28 cellular contexts compared by ENCODE assay signal in the genomic region with DNA sequence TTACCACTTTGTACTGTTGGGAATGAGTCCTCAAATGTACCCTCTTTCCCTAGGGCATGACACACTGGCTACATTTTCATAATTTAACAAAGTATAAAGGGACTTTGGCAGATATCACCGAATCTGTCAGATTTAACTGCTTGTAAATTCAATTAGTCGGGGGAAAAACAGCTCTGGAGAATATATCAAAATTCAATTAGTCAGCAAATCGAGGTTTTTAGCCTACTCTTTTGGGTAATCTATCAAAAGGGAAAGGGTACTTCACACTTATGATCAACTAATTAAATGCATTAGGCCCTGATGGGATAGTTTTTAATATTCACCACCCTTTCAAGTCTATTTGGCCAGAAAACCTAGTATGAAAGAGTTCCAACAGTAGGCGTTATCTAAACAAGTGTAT.
"Had no signal": no experiment of that assay in that cellular context is flagged by ENCODE, and none has a peak within 500 bp of the region (broad histone marks: within the 10 kb centered on the region; RNA-seq: fewer than 3 reads in every experiment).

No MANE protein-coding gene starts in this region.

- ATAC-seq: effector memory CD8-positive, alpha-beta T cell; esophagus mucosa; gastrocnemius medialis; gastroesophageal sphincter; heart left ventricle; heart right ventricle had no signal

- H3K4me3 ChIP-seq: colonic mucosa, coronary artery, dorsolateral prefrontal cortex, esophagus muscularis mucosa, esophagus squamous epithelium, gastrocnemius medialis, gastroesophageal sphincter, heart left ventricle, heart right ventricle, hepatocyte had no signal

- DNase-seq: colonic mucosa; cortex of kidney; dermis blood vessel endothelial cell; dorsolateral prefrontal cortex; effector CD4-positive, alpha-beta T cell; effector CD8-positive, alpha-beta T cell; effector memory CD4-positive, alpha-beta T cell; effector memory CD8-positive, alpha-beta T cell; endodermal cell; erythroblast; esophagus squamous epithelium; foreskin fibroblast; foreskin keratinocyte; foreskin melanocyte; gastrocnemius medialis; glutamatergic neuron; head of caudate nucleus; heart left ventricle; heart right ventricle had no signal

- H3K79me2 ChIP-seq: hepatocyte had no signal

- H3K27me3 ChIP-seq: colonic mucosa, esophagus muscularis mucosa, esophagus squamous epithelium, foreskin keratinocyte, gastroesophageal sphincter, hepatocyte had no signal

- H3K4me1 ChIP-seq: colonic mucosa, esophagus muscularis mucosa, esophagus squamous epithelium, foreskin keratinocyte, gastrocnemius medialis, gastroesophageal sphincter, heart left ventricle, heart right ventricle had no signal

- H3K36me3 ChIP-seq: colonic mucosa, esophagus muscularis mucosa, esophagus squamous epithelium, gastrocnemius medialis, gastroesophageal sphincter, heart left ventricle, heart right ventricle had no signal

- H3K4me2 ChIP-seq: hepatocyte had no signal

- H3K9me3 ChIP-seq: colonic mucosa, esophagus muscularis mucosa, esophagus squamous epithelium, gastrocnemius medialis, gastroesophageal sphincter, heart left ventricle, heart right ventricle had no signal

- H3K27ac ChIP-seq: colonic mucosa, coronary artery, dorsolateral prefrontal cortex, epithelial cell of prostate, esophagus muscularis mucosa, esophagus squamous epithelium, foreskin keratinocyte, gastrocnemius medialis, gastroesophageal sphincter, heart left ventricle, heart right ventricle, hepatocyte had no signal

- H2AFZ ChIP-seq: hepatocyte had no signal

- FAIRE-seq: endometrium, endothelial cell of umbilical vein, frontal cortex had no signal
